15 cellular contexts compared by ENCODE assay signal in genomic region chr2:240447331-240447730, GRCh38. TPM values are rescaled to one million over a fixed set of nuclear protein-coding genes. Genes with fewer than 3 reads are reported as not detected.
DNase-seq lines count a peak whose midpoint lies in the region; ATAC-seq and TF ChIP-seq lines count a peak whose summit lies in the region.
"Had no signal": no experiment of that assay in that cellular context is flagged by ENCODE, and none has a peak within 500 bp of the region (broad histone marks: within the 10 kb centered on the region; RNA-seq: fewer than 3 reads in every experiment).

No MANE protein-coding gene starts in this region.

- H3K9ac ChIP-seq in neuronal stem cell (ENCODE audit: low read depth, low read length, poor library complexity), result no peak overlapping the region
- H3K9ac ChIP-seq: BLaER1 treated with 17β-estradiol and CSF1 and Interleukin-3, amounts not matched to agents 10 nM and 100 nM had no signal

- no peak overlapping the region for H2AFZ ChIP-seq in neuronal stem cell (ENCODE audit: low read length)

- H3K27ac ChIP-seq in right cardiac atrium (ENCODE audit: low read length), result no peak overlapping the region
- peak overlapping the region; percentile 26 to 41 for H3K27ac ChIP-seq in esophagus (ENCODE audit: low read depth in 2 of 2, low read length in 1 of 2)
- no peak overlapping the region for H3K27ac ChIP-seq in neuronal stem cell (replicated peaks; ENCODE audit: low read length)
- H3K27ac ChIP-seq: BLaER1 treated with 17β-estradiol and CSF1 and Interleukin-3, amounts not matched to agents 10 nM and 100 nM; HL-60 had no signal

- H3K27ac Mint-ChIP-seq in type B pancreatic cell, result peak overlapping the region; percentile 96
- H3K27ac Mint-ChIP-seq: B cell; CD8-positive, alpha-beta T cell had no signal

- no peak overlapping the region for H3K4me2 ChIP-seq in neuronal stem cell (ENCODE audit: insufficient read depth, low read length, poor library complexity, severe bottlenecking)
- H3K4me2 ChIP-seq: BLaER1 treated with 17β-estradiol and CSF1 and Interleukin-3, amounts not matched to agents 10 nM and 100 nM had no signal

- H3K14ac ChIP-seq in neuronal stem cell (ENCODE audit: low read length), result no peak overlapping the region

- no peak overlapping the region for H2BK120ac ChIP-seq in neuronal stem cell (ENCODE audit: low read depth, low read length)

- H4K8ac ChIP-seq in neuronal stem cell (ENCODE audit: low read depth, low read length), result no peak overlapping the region

- H3K4ac ChIP-seq in neuronal stem cell (ENCODE audit: low read length), result no peak overlapping the region

- H3K27me3 ChIP-seq in right cardiac atrium (ENCODE audit: control insufficient read depth, insufficient read depth) (no peaks in the 10 kb centered on the region), esophagus (ENCODE audit: control insufficient read depth in 1 of 2, insufficient read depth in 2 of 2, low read length in 2 of 2) (no peaks in the 10 kb centered on the region), neuronal stem cell (ENCODE audit: control insufficient read depth in 3 of 3, insufficient read depth in 3 of 3, low read depth in 1 of 3, low read length in 3 of 3) (no peaks in the 10 kb centered on the region)

- no peak for TF ChIP-seq CTCF in type B pancreatic cell (conservative IDR thresholded peaks at IDR 0.05)

- peaks cover 12% of the 10 kb centered on the region for H3K27me3 Mint-ChIP-seq in type B pancreatic cell

- H3K4me3 ChIP-seq in right cardiac atrium (ENCODE audit: low read length), result no peak overlapping the region
- no peak overlapping the region for H3K4me3 ChIP-seq in esophagus (ENCODE audit: low read depth in 1 of 2, low read length in 2 of 2)
- no peak overlapping the region for H3K4me3 ChIP-seq in neuronal stem cell (ENCODE audit: low read length in 2 of 2)
- H3K4me3 ChIP-seq: BLaER1 treated with 17β-estradiol and CSF1 and Interleukin-3, amounts not matched to agents 10 nM and 100 nM; HAP-1 had no signal

- H2BK5ac ChIP-seq in neuronal stem cell (ENCODE audit: low read length), result no peak overlapping the region

- H3K36me3 ChIP-seq in esophagus (ENCODE audit: control insufficient read depth in 2 of 2, insufficient read depth in 2 of 2, low read length in 1 of 2), result peaks cover 0 to 17% of the 10 kb centered on the region in 2 donors
- peaks cover 18 to 26% of the 10 kb centered on the region in 2 donors for H3K36me3 ChIP-seq in neuronal stem cell (replicated peaks in 1 of 2; ENCODE audit: control insufficient read depth in 2 of 2, insufficient read depth in 2 of 2, low read length in 2 of 2)
- H3K36me3 ChIP-seq: BLaER1 treated with 17β-estradiol and CSF1 and Interleukin-3, amounts not matched to agents 10 nM and 100 nM; HAP-1 had no signal

- H2BK12ac ChIP-seq in neuronal stem cell (ENCODE audit: low read length), result no peak overlapping the region

- ATAC-seq in right cardiac atrium (no peak), left cardiac atrium (no peak)
- ATAC-seq: CD8-positive, alpha-beta T cell had no signal

- H2BK15ac ChIP-seq in neuronal stem cell (ENCODE audit: low read length), result no peak overlapping the region

- H3K18ac ChIP-seq in neuronal stem cell (ENCODE audit: low read length), result peak overlapping the region; percentile 28

- H3K4me1 Mint-ChIP-seq in type B pancreatic cell (ENCODE audit: unreplicated experiment), result peaks cover 19% of the 10 kb centered on the region

- H3K9me3 ChIP-seq in right cardiac atrium (ENCODE audit: control insufficient read depth, low read length), result no peaks in the 10 kb centered on the region
- H3K9me3 ChIP-seq in esophagus (ENCODE audit: control insufficient read depth in 2 of 2, insufficient read depth in 1 of 2, low read depth in 1 of 2, low read length in 1 of 2), result no peaks in the 10 kb centered on the region
- H3K9me3 ChIP-seq in neuronal stem cell (replicated peaks in 1 of 2; ENCODE audit: control insufficient read depth in 2 of 2, insufficient read depth in 1 of 2, low read depth in 1 of 2, low read length in 2 of 2), result no peaks in the 10 kb centered on the region
- H3K9me3 ChIP-seq: BLaER1 treated with 17β-estradiol and CSF1 and Interleukin-3, amounts not matched to agents 10 nM and 100 nM; HAP-1 had no signal

- H3K4me1 ChIP-seq in right cardiac atrium (ENCODE audit: control insufficient read depth, insufficient read depth, low read length), result peaks cover 4% of the 10 kb centered on the region
- peaks cover 14 to 80% of the 10 kb centered on the region in 2 donors for H3K4me1 ChIP-seq in esophagus (ENCODE audit: control insufficient read depth in 2 of 2, insufficient read depth in 2 of 2, low read length in 1 of 2)
- peaks cover 22 to 24% of the 10 kb centered on the region in 2 donors for H3K4me1 ChIP-seq in neuronal stem cell (ENCODE audit: control insufficient read depth in 2 of 2, insufficient read depth in 1 of 2, low read depth in 1 of 2, low read length in 2 of 2)

- DNase-seq in right cardiac atrium (peak in 2 of 3 donors; percentile 44 to 52), left cardiac atrium (no peak), neuronal stem cell (ENCODE audit: low spot score) (no peak), type B pancreatic cell (ENCODE audit: extremely low spot score, unreplicated experiment) (no peak), NCI-H1436 (lab: John Stamatoyannopoulos, UW) (no peak), NCI-H526 treated with DMSO at 0.1 percent for 48 hours (lab: John Stamatoyannopoulos, UW) (no peak)
- no peak for DNase-seq in activated T-cell treated with anti-CD3 and anti-CD28 coated beads, Interleukin-2, amount 50 U/mL, for 48 hours
- DNase-seq: Calu3; CD8-positive, alpha-beta T cell; IMR-90 had no signal

- no peak overlapping the region for H2AK5ac ChIP-seq in neuronal stem cell (ENCODE audit: low read depth, low read length)

- H3K4me3 Mint-ChIP-seq in type B pancreatic cell, result no peak overlapping the region
- H3K4me3 Mint-ChIP-seq: B cell; CD8-positive, alpha-beta T cell had no signal

- H3K36me3 Mint-ChIP-seq in type B pancreatic cell, result peaks cover 4% of the 10 kb centered on the region
- H3K36me3 Mint-ChIP-seq: CD8-positive, alpha-beta T cell had no signal

- peak overlapping the region; percentile 65 for H3K23ac ChIP-seq in neuronal stem cell (ENCODE audit: low read depth, low read length, poor library complexity)

- intact Hi-C loops in right cardiac atrium (cut with DNase I), result no loop called here
- intact Hi-C loops in left cardiac atrium (cut with DNase I), result no loop called here

- no peak overlapping the region for H4K91ac ChIP-seq in neuronal stem cell (ENCODE audit: low read depth, low read length, poor library complexity)

- H3K79me1 ChIP-seq in neuronal stem cell (ENCODE audit: low read depth, low read length), result peaks cover 54% of the 10 kb centered on the region

- WGBS in right cardiac atrium, result 72% methylated on average over 22 of the region's 22 CpGs
- WGBS in esophagus, 2 donors, result 54 to 58% methylated on average over 22 of the region's 22 CpGs
- WGBS in neuronal stem cell (ENCODE audit: extremely low coverage in 2 of 2, insufficient read length in 2 of 2, insufficient replicate concordance in 1 of 2), 2 donors, result no CpG with 5 or more reads among the region's 22 CpGs

- no peaks in the 10 kb centered on the region for H3K9me3 Mint-ChIP-seq in type B pancreatic cell
- H3K9me3 Mint-ChIP-seq: CD8-positive, alpha-beta T cell had no signal

RNA-seq across cellular contexts. Expression of gene GPC1, which starts 11.9 kb away (rescaled TPM):
- total RNA-seq in right cardiac atrium (100 to 1,000 TPM in 2 of 4 donors, 10 to 100 TPM in 2; 75.8 to 107 (median 94.8) TPM), left cardiac atrium (10 to 100 TPM; 74.6 to 78.4 TPM), type B pancreatic cell (ENCODE audit: low replicate concordance) (58.0 and 78.0 TPM in 2 replicates)
- polyA plus RNA-seq in right cardiac atrium (118 TPM), esophagus (10 to 100 TPM; 57.9 to 82.0 TPM)
- polyA plus RNA-seq in neuronal stem cell (2013, experiment 1 of 2), result 78.0 TPM
- polyA plus RNA-seq in neuronal stem cell (2013, experiment 2 of 2), result 77.4 TPM

Comparison
In these comparisons a context has a peak if more than half of its experiments do, and no peak if none do; other contexts are left out.
1. DNase-seq: peak in right cardiac atrium (2 of 3); none in left cardiac atrium (single experiment), neuronal stem cell (single experiment), type B pancreatic cell (single experiment), activated T-cell treated with anti-CD3 and anti-CD28 coated beads, Interleukin-2, amount 50 U/mL, for 48 hours (0 of 2), NCI-H1436 (single experiment) and NCI-H526 treated with DMSO at 0.1 percent for 48 hours (single experiment).
2. H3K27ac ChIP-seq: peak in esophagus (2 of 2); none in right cardiac atrium (single experiment) and neuronal stem cell (single experiment).